In the genomic region with DNA sequence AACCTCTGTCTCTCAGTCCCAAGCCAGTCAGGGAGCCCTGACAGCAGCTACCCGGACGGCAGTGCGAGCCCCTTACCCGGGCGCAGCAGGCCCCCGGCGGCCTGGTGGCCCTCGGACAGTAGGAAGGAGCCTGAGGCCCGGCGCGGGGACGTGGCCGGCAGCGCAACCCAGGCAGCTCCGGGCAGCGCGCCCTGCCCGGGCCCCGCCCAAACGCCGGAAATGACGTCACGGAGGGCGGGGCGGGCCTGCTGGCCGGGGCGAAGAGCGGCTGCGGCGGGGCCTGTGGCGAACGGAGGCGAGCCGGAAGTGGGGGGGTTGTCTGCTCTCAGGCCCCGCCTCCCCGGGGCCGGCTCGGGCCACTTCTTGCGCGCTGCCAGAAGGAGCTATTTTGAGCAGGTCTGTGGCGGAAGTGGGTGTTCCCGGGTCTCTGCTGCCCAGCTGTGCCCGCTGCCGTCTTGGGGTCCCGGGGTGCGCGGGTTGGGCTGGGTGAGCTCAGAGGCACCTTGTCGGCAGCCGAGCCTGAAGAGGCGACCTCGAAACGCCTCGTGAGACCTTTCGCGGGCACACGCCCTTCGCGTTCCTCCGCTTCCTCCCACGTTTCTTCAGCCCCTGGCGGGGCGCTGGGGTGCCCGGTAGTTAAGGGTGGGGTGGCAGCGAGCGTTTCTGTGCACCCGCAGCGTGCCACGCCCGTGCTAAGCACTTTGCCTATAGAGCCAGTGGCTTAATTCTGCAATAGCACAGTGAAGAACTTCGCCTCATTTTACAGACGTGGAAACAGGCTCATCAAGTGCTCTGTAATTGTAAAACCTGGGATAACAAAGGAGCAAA, we compare ENCODE assay signal across 1 cellular context.
A peak's percentile ranks its signal among the peaks of the same experiment; 100 is the strongest.
TF ChIP-seq lines count a peak whose summit lies in the region.

Gene C11orf24, minus strand, starts transcription at position 193 of the 828 bp plus-strand sequence. CDS start 8,206 bp downstream, outside the sequence.

TF ChIP-seq in HepG2, 621 proteins besides CTCF, POLR2A, EP300 and RAD21 (continued from another document and continues in another):
- TF ChIP-seq ATF3 (CRISPR knock-in tag; IDR thresholded peaks at IDR 0.05) = peak; percentile 67; the same call in 1 of the 2 replicates
- TF ChIP-seq EZH2 (conservative IDR thresholded peaks at IDR 0.05; ENCODE audit: low read depth, low read length) = no peak
- TF ChIP-seq ZNF256 (CRISPR knock-in tag; conservative IDR thresholded peaks at IDR 0.05) = no peak
- no peak for TF ChIP-seq CENPX (CRISPR knock-in tag; IDR thresholded peaks at IDR 0.05)
- TF ChIP-seq SMARCC2 (IDR thresholded peaks at IDR 0.05) = no peak
- no peak for TF ChIP-seq KDM4B (CRISPR knock-in tag; IDR thresholded peaks at IDR 0.05)
- TF ChIP-seq ZSCAN20 (CRISPR knock-in tag; IDR thresholded peaks at IDR 0.05; ENCODE audit: borderline replicate concordance) = no peak; the same call in 1 of the 2 replicates
- no peak for TF ChIP-seq ZNF737 (CRISPR knock-in tag; IDR thresholded peaks at IDR 0.05; ENCODE audit: borderline replicate concordance)
- TF ChIP-seq SRSF4 (IDR thresholded peaks at IDR 0.05; ENCODE audit: low read depth, low read length, poor library complexity, severe bottlenecking) = no peak
- TF ChIP-seq HOXA9 (CRISPR knock-in tag; IDR thresholded peaks at IDR 0.05; ENCODE audit: borderline replicate concordance) = no peak; the same call in 1 of the 2 replicates
- no peak for TF ChIP-seq MIXL1 (CRISPR knock-in tag; IDR thresholded peaks at IDR 0.05)
- TF ChIP-seq RFXANK (CRISPR knock-in tag; IDR thresholded peaks at IDR 0.05) = no peak; the same call in 1 of the 2 replicates
- no peak; the same call in 1 of the 2 replicates for TF ChIP-seq ZNF143 (CRISPR knock-in tag; IDR thresholded peaks at IDR 0.05)
- peak; percentile 23; the same call in 1 of the 2 replicates for TF ChIP-seq NCOR1 (IDR thresholded peaks at IDR 0.05; ENCODE audit: borderline replicate concordance, low read length)
- no peak for TF ChIP-seq JUNB (CRISPR knock-in tag; IDR thresholded peaks at IDR 0.05; ENCODE audit: borderline replicate concordance)
- TF ChIP-seq MAFG (CRISPR knock-in tag; IDR thresholded peaks at IDR 0.05) = no peak
- TF ChIP-seq HNRNPK (IDR thresholded peaks at IDR 0.05; ENCODE audit: low read depth, low read length, poor library complexity, severe bottlenecking) = peak; percentile 70
- TF ChIP-seq, protein P1, sequence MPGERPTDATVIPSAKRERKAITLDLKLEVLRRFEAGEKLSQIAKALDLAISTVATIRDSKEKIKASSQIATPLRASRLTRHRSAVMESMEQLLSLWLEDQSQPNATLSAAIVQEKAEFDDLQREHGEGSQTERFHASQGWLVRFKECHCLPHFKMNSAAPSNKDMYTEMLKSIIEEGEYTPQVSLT (CRISPR knock-in tag; IDR thresholded peaks at IDR 0.05; ENCODE audit: borderline replicate concordance, low read depth) = no peak; the same call in 1 of the 2 replicates
- TF ChIP-seq, protein P2, sequence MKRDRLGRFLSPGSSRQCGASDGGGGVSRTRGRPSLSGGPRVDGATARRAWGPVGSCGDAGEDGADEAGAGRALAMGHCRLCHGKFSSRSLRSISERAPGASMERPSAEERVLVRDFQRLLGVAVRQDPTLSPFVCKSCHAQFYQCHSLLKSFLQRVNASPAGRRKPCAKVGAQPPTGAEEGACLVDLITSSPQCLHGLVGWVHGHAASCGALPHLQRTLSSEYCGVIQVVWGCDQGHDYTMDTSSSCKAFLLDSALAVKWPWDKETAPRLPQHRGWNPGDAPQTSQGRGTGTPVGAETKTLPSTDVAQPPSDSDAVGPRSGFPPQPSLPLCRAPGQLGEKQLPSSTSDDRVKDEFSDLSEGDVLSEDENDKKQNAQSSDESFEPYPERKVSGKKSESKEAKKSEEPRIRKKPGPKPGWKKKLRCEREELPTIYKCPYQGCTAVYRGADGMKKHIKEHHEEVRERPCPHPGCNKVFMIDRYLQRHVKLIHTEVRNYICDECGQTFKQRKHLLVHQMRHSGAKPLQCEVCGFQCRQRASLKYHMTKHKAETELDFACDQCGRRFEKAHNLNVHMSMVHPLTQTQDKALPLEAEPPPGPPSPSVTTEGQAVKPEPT (CRISPR knock-in tag; IDR thresholded peaks at IDR 0.05; ENCODE audit: low read depth) = no peak; the same call in none of the 2 replicates
- TF ChIP-seq, protein P3, sequence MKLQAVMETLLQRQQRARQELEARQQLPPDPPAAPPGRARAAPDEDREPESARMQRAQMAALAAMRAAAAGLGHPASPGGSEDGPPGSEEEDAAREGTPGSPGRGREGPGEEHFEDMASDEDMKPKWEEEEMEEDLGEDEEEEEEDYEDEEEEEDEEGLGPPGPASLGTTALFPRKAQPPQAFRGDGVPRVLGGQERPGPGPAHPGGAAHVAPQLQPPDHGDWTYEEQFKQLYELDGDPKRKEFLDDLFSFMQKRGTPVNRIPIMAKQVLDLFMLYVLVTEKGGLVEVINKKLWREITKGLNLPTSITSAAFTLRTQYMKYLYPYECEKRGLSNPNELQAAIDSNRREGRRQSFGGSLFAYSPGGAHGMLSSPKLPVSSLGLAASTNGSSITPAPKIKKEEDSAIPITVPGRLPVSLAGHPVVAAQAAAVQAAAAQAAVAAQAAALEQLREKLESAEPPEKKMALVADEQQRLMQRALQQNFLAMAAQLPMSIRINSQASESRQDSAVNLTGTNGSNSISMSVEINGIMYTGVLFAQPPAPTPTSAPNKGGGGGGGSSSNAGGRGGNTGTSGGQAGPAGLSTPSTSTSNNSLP (IDR thresholded peaks at IDR 0.05; ENCODE audit: low read depth, low read length) = no peak
- TF ChIP-seq MAZ (IDR thresholded peaks at IDR 0.05; ENCODE audit: borderline replicate concordance, low read depth, low read length) = peak; percentile 87
- TF ChIP-seq MAZ (CRISPR knock-in tag; IDR thresholded peaks at IDR 0.05; ENCODE audit: low read depth) = peak; percentile 87
- no peak for TF ChIP-seq HNF1A (IDR thresholded peaks at IDR 0.05; ENCODE audit: low read depth)
- TF ChIP-seq HNF1A (CRISPR knock-in tag; IDR thresholded peaks at IDR 0.05; ENCODE audit: borderline replicate concordance) = peak; percentile 54; the same call in 1 of the 2 replicates
- no peak for TF ChIP-seq SMYD3 (CRISPR knock-in tag; IDR thresholded peaks at IDR 0.05)
- TF ChIP-seq HDAC1 (CRISPR knock-in tag; IDR thresholded peaks at IDR 0.05) = peak; percentile 85; the same call in 1 of the 2 replicates
- peak; percentile 74 for TF ChIP-seq ZNF709 (CRISPR knock-in tag; IDR thresholded peaks at IDR 0.05)
- TF ChIP-seq SAFB2 (CRISPR knock-in tag; IDR thresholded peaks at IDR 0.05; ENCODE audit: borderline replicate concordance, low read depth) = peak; percentile 64; the same call in 1 of the 2 replicates
- peak; percentile 80 for TF ChIP-seq MED1 (CRISPR knock-in tag; IDR thresholded peaks at IDR 0.05)
- TF ChIP-seq ZNF326 (CRISPR knock-in tag; IDR thresholded peaks at IDR 0.05; ENCODE audit: borderline replicate concordance) = no peak
- no peak for TF ChIP-seq ZNF775 (CRISPR knock-in tag; IDR thresholded peaks at IDR 0.05; ENCODE audit: borderline replicate concordance)
- no peak for TF ChIP-seq TERF1 (CRISPR knock-in tag; IDR thresholded peaks at IDR 0.05)
- no peak for TF ChIP-seq CEBPG (CRISPR knock-in tag; IDR thresholded peaks at IDR 0.05)
- TF ChIP-seq BORCS8-MEF2B (CRISPR knock-in tag; IDR thresholded peaks at IDR 0.05) = peak; percentile 40; the same call in 1 of the 2 replicates
- TF ChIP-seq ZNF615 (CRISPR knock-in tag; IDR thresholded peaks at IDR 0.05; ENCODE audit: borderline replicate concordance) = no peak
- no peak for TF ChIP-seq LCORL (IDR thresholded peaks at IDR 0.05)
- peak; percentile 85 for TF ChIP-seq LCORL (CRISPR knock-in tag; IDR thresholded peaks at IDR 0.05)
- TF ChIP-seq, protein P4, sequence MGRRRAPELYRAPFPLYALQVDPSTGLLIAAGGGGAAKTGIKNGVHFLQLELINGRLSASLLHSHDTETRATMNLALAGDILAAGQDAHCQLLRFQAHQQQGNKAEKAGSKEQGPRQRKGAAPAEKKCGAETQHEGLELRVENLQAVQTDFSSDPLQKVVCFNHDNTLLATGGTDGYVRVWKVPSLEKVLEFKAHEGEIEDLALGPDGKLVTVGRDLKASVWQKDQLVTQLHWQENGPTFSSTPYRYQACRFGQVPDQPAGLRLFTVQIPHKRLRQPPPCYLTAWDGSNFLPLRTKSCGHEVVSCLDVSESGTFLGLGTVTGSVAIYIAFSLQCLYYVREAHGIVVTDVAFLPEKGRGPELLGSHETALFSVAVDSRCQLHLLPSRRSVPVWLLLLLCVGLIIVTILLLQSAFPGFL (CRISPR knock-in tag; IDR thresholded peaks at IDR 0.05) = no peak
- TF ChIP-seq ZNF343 (CRISPR knock-in tag; IDR thresholded peaks at IDR 0.05) = 0 out of 2 replicates have a peak, but pooled peaks have one; percentile 68
- no peak for TF ChIP-seq CCAR2 (optimal IDR thresholded peaks at IDR 0.05; ENCODE audit: low read depth, low read length)
- no peak for TF ChIP-seq ZMYM2 (CRISPR knock-in tag; IDR thresholded peaks at IDR 0.05)
- TF ChIP-seq, protein P5, sequence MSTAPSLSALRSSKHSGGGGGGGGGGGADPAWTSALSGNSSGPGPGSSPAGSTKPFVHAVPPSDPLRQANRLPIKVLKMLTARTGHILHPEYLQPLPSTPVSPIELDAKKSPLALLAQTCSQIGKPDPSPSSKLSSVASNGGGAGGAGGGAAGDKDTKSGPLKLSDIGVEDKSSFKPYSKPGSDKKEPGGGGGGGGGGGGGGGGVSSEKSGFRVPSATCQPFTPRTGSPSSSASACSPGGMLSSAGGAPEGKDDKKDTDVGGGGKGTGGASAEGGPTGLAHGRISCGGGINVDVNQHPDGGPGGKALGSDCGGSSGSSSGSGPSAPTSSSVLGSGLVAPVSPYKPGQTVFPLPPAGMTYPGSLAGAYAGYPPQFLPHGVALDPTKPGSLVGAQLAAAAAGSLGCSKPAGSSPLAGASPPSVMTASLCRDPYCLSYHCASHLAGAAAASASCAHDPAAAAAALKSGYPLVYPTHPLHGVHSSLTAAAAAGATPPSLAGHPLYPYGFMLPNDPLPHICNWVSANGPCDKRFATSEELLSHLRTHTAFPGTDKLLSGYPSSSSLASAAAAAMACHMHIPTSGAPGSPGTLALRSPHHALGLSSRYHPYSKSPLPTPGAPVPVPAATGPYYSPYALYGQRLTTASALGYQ (CRISPR knock-in tag; IDR thresholded peaks at IDR 0.05) = peak; percentile 38; the same call in 1 of the 2 replicates
- no peak for TF ChIP-seq FLYWCH1 (CRISPR knock-in tag; IDR thresholded peaks at IDR 0.05)
- peak; percentile 54; the same call in 1 of the 2 replicates for TF ChIP-seq BRF2 (CRISPR knock-in tag; IDR thresholded peaks at IDR 0.05)
- 0 out of 2 replicates have a peak, but pooled peaks have one; percentile 56 for TF ChIP-seq ZBTB42 (CRISPR knock-in tag; IDR thresholded peaks at IDR 0.05)
- no peak for TF ChIP-seq RAD51 (IDR thresholded peaks at IDR 0.05; ENCODE audit: borderline replicate concordance)
